In genomic region chr10:119299531-119299930, GRCh38 we compare ENCODE assay signal across 13 cellular contexts.
A peak's percentile ranks its signal among the peaks of the same experiment; 100 is the strongest.
DNase-seq lines count a peak whose midpoint lies in the region; ATAC-seq and TF ChIP-seq lines count a peak whose summit lies in the region.
"Had no signal": no experiment of that assay in that cellular context is flagged by ENCODE, and none has a peak within 500 bp of the region (broad histone marks: within the 10 kb centered on the region; RNA-seq: fewer than 3 reads in every experiment).

No MANE protein-coding gene starts in this region.

- H3K4me1 ChIP-seq in Panc1 (ENCODE audit: control insufficient read depth, insufficient read depth, low read length) = peaks cover 53% of the 10 kb centered on the region
- H3K4me1 ChIP-seq in Caco-2 = peaks cover 26% of the 10 kb centered on the region

- H3K9me3 Mint-ChIP-seq in immature natural killer cell (peaks cover 0 to 5% (median 0%) of the 10 kb centered on the region in 6 donors), Caco-2 (ENCODE audit: unreplicated experiment) (peaks cover 10% of the 10 kb centered on the region)

- ATAC-seq in Panc1 = peak; percentile 50; the same call in 1 of the 2 replicates
- ATAC-seq: body of pancreas, left ventricle myocardium superior had no signal

- H3K36me3 Mint-ChIP-seq in immature natural killer cell (peaks cover 12 to 27% (median 23%) of the 10 kb centered on the region in 3 donors), Caco-2 (ENCODE audit: insufficient read depth, unreplicated experiment) (no peaks in the 10 kb centered on the region)

- H3K4me1 Mint-ChIP-seq in immature natural killer cell = peaks cover 72 to 86% of the 10 kb centered on the region in 2 donors
- peaks cover 10% of the 10 kb centered on the region for H3K4me1 Mint-ChIP-seq in Caco-2 (ENCODE audit: low read depth, unreplicated experiment)

- H3K27ac Mint-ChIP-seq in immature natural killer cell (peak overlapping the region; percentile 35 to 99 (median 94)), Caco-2 (ENCODE audit: unreplicated experiment) (no peak overlapping the region)

- CTCF ChIA-PET in AG04450 (lab: Charles Lee) (no interaction called here), Panc1 (lab: Charles Lee) (interaction anchor here (0.6 kb wide), 1 partner anchor 22 kb away, joined by 4 read pairs; no protein-coding TSS in a partner anchor), Caco-2 (lab: Charles Lee) (interaction anchor here (0.6 kb wide), 1 partner anchor 28 kb away, joined by 6 read pairs; no protein-coding TSS in a partner anchor)

- H3K27me3 Mint-ChIP-seq in immature natural killer cell (ENCODE audit: low read depth in 3 of 3) (peaks cover 4 to 8% (median 6%) of the 10 kb centered on the region in 3 donors), Caco-2 (ENCODE audit: insufficient read depth, unreplicated experiment) (no peaks in the 10 kb centered on the region)

- H3K4me3 ChIP-seq in AG04450 (ENCODE audit: low read depth, low read length) (no peak overlapping the region), GM12875 (ENCODE audit: low read depth, low read length) (no peak overlapping the region), Panc1 (ENCODE audit: low read depth in 2 of 2, low read length in 2 of 2) (no peak overlapping the region), Caco-2 (ENCODE audit: low read depth, low read length) (no peak overlapping the region)
- H3K4me3 ChIP-seq: body of pancreas had no signal

- in situ Hi-C loops in Panc1 (cut with HindIII; ENCODE audit: low pct_unique_long_range_greater_than_20kb, low sequenced_read_pairs) = no loop called here

- intact Hi-C loops in Panc1 (cut with micrococcal nuclease; ENCODE audit: unreplicated experiment) (no loop called here), Caco-2 (cut with micrococcal nuclease; ENCODE audit: unreplicated experiment) (loop anchor here (1.0 kb wide), 1 partner anchor 93 kb away; no protein-coding TSS in a partner anchor)

- H3K9me3 ChIP-seq in AG04450 (ENCODE audit: control insufficient read depth, insufficient read depth, low read length) (peaks cover 14% of the 10 kb centered on the region; the same call in 1 of the 2 replicates), Panc1 (ENCODE audit: control insufficient read depth, insufficient read depth, low read depth, low read length) (no peaks in the 10 kb centered on the region), Caco-2 (no peaks in the 10 kb centered on the region)
- H3K9me3 ChIP-seq: body of pancreas had no signal

- no peak overlapping the region for H3K27ac ChIP-seq in AG04450 (ENCODE audit: low read depth, low read length)
- H3K27ac ChIP-seq in Panc1 (ENCODE audit: low read length) = no peak overlapping the region

- H3K4me3 Mint-ChIP-seq in immature natural killer cell (peak overlapping the region; percentile 10 to 90 (median 33)), Caco-2 (ENCODE audit: unreplicated experiment) (no peak overlapping the region)

- DNase-seq in AG04450 (ENCODE audit: low read depth, low spot score) (no peak), Panc1 (ENCODE audit: low read depth, low spot score) (no peak), immature natural killer cell (peak in 1 of 3 donors; percentile 17), NCI-H1417 treated with DMSO at 0.1 percent for 48 hours (lab: John Stamatoyannopoulos, UW) (no peak), C1 segment of cervical spinal cord (lab: John Stamatoyannopoulos, UW) (no peak), Caco-2 (no peak), NCI-H1436 treated with DMSO at 0.1 percent for 48 hours (lab: John Stamatoyannopoulos, UW) (no peak)
- DNase-seq: Calu3, left ventricle myocardium superior, NCI-H2029 treated with DMSO at 0.1 percent for 48 hours, Right ventricle myocardium superior had no signal

- H3K27me3 ChIP-seq in AG04450 (ENCODE audit: control insufficient read depth, insufficient read depth, low read length) = no peaks in the 10 kb centered on the region
- H3K27me3 ChIP-seq in Panc1 (ENCODE audit: control insufficient read depth, insufficient read depth, low read length) = no peaks in the 10 kb centered on the region
- no peaks in the 10 kb centered on the region for H3K27me3 ChIP-seq in Caco-2 (replicated peaks; ENCODE audit: control insufficient read depth, insufficient read depth, low read length)
- H3K27me3 ChIP-seq: body of pancreas had no signal

- peak; percentile 17; the same call in 1 of the 2 replicates for TF ChIP-seq CTCF in AG04450 (IDR thresholded peaks at IDR 0.05; ENCODE audit: low read depth, low read length)
- peak; percentile 8; the same call in 1 of the 2 replicates for TF ChIP-seq CTCF in GM12875 (IDR thresholded peaks at IDR 0.05; ENCODE audit: borderline replicate concordance, insufficient read depth, low read depth, low read length)
- TF ChIP-seq CTCF in Panc1 (IDR thresholded peaks at IDR 0.05) = peak; percentile 67
- TF ChIP-seq CTCF in Caco-2 (IDR thresholded peaks at IDR 0.05; ENCODE audit: insufficient read depth in 1 of 2, low read depth in 1 of 2, low read length in 1 of 2, severe bottlenecking in 1 of 2, unreplicated experiment in 1 of 2) = peak in 1 of 2 experiments; percentile 17

- BruUV-seq in Panc1 (replicated peaks; lab: Mats Ljungman, UMichigan) (no TSS peak), Caco-2 (replicated peaks; lab: Mats Ljungman, UMichigan) (no TSS peak)

- H3K36me3 ChIP-seq in Panc1 (ENCODE audit: control insufficient read depth, insufficient read depth, low read length) (no peaks in the 10 kb centered on the region), Caco-2 (ENCODE audit: control insufficient read depth, insufficient read depth, low read length) (no peaks in the 10 kb centered on the region)

- POLR2A ChIA-PET in AG04450 (lab: Yijun Ruan, JAX) (no interaction called here), Panc1 (lab: Charles Lee) (no interaction called here), Caco-2 (lab: Charles Lee) (no interaction called here)
